Comparison of ENCODE assay signal across 19 cellular contexts in the genomic region with DNA sequence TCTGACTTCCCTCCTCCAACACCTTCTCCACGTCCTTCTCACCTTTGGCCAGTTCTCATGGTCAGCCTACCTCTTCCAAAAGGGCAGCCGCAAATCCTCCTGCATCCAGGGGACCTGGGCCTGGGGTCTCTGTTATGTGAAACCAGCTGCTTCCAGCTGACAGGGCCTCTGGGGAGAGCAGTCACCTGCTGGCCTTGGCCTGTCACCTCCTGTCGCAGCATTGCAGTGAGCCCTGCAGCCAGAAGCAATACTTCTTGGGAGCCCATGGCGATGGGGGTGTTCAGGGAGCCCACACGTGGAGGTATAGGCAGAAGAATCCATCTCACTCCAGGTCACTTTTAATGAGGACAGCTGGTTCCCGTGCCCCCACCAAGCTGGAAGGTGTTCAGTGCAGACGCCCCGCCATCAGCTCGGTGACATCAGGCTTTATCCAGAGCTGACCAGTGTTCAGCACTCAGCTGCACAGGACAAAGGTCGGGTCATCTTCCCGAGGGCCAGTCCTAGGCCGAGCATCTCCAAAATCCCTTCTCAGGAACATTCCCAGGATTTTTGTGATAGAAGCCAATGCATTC. TPM values are rescaled to one million over a fixed set of nuclear protein-coding genes. Genes with fewer than 3 reads are reported as not detected.
DNase-seq lines count a peak whose midpoint lies in the region; ATAC-seq and TF ChIP-seq lines count a peak whose summit lies in the region.
"Had no signal": no experiment of that assay in that cellular context is flagged by ENCODE, and none has a peak within 500 bp of the region (broad histone marks: within the 10 kb centered on the region; RNA-seq: fewer than 3 reads in every experiment).

No MANE protein-coding gene starts in this region.

- H3K4me3 Mint-ChIP-seq in T-helper 1 cell treated with Interleukin-12 subunit alpha and Interleukin-12 subunit beta and Interleukin-4 antibody, amounts not matched to agents 30 μg/mL and 1 μg/mL, for 36 hours: no peak overlapping the region
- H3K4me3 Mint-ChIP-seq in endodermal cell: no peak overlapping the region

- peak in 3 of 4 donors; percentile 9 to 66 (median 45) for ATAC-seq in right lobe of liver
- no peak for ATAC-seq in upper lobe of right lung
- no peak for ATAC-seq in GM18907 (IDR thresholded peaks at IDR 0.05; ENCODE audit: unreplicated experiment)
- ATAC-seq in HG03159 (IDR thresholded peaks at IDR 0.05; ENCODE audit: unreplicated experiment): no peak

- H3K4me1 Mint-ChIP-seq in T-helper 1 cell treated with Interleukin-12 subunit alpha and Interleukin-12 subunit beta and Interleukin-4 antibody, amounts not matched to agents 30 μg/mL and 1 μg/mL, for 36 hours (ENCODE audit: low read depth): no peaks in the 10 kb centered on the region
- H3K4me1 Mint-ChIP-seq in endodermal cell: peaks cover 11% of the 10 kb centered on the region

- H3K36me3 ChIP-seq in endodermal cell (ENCODE audit: control insufficient read depth, insufficient read depth, low read length): no peaks in the 10 kb centered on the region
- no peaks in the 10 kb centered on the region for H3K36me3 ChIP-seq in right lobe of liver
- no peaks in the 10 kb centered on the region for H3K36me3 ChIP-seq in upper lobe of right lung
- no peaks in the 10 kb centered on the region for H3K36me3 ChIP-seq in MM.1S (replicated peaks; ENCODE audit: insufficient read depth, low read length)
- H3K36me3 ChIP-seq: MG63, SJCRH30 had no signal

- H3K27me3 ChIP-seq in endodermal cell (ENCODE audit: control insufficient read depth, insufficient read depth, low read length, poor library complexity, severe bottlenecking): no peaks in the 10 kb centered on the region
- no peaks in the 10 kb centered on the region for H3K27me3 ChIP-seq in right lobe of liver
- H3K27me3 ChIP-seq in upper lobe of right lung: no peaks in the 10 kb centered on the region
- H3K27me3 ChIP-seq in MM.1S (replicated peaks; ENCODE audit: insufficient read depth, low read length): no peaks in the 10 kb centered on the region
- H3K27me3 ChIP-seq: MG63 had no signal

- no peaks in the 10 kb centered on the region for H3F3A ChIP-seq in MM.1S (ENCODE audit: insufficient read depth, low read length)

- no peaks in the 10 kb centered on the region for H3K79me2 ChIP-seq in MM.1S (ENCODE audit: low read length)

- TF ChIP-seq CTCF in endodermal cell (conservative IDR thresholded peaks at IDR 0.05) (no peak), right lobe of liver (IDR thresholded peaks at IDR 0.05) (no peak), upper lobe of right lung (IDR thresholded peaks at IDR 0.05) (no peak), MM.1S (IDR thresholded peaks at IDR 0.05; ENCODE audit: low read length) (no peak)

- no peaks in the 10 kb centered on the region for H3K9me3 Mint-ChIP-seq in T-helper 1 cell treated with Interleukin-12 subunit alpha and Interleukin-12 subunit beta and Interleukin-4 antibody, amounts not matched to agents 30 μg/mL and 1 μg/mL, for 36 hours
- H3K9me3 Mint-ChIP-seq in endodermal cell: no peaks in the 10 kb centered on the region

- H3K4me3 ChIP-seq in endodermal cell (ENCODE audit: low read length): no peak overlapping the region
- no peak overlapping the region for H3K4me3 ChIP-seq in right lobe of liver
- no peak overlapping the region for H3K4me3 ChIP-seq in upper lobe of right lung
- no peak overlapping the region for H3K4me3 ChIP-seq in MM.1S (ENCODE audit: low read length)
- H3K4me3 ChIP-seq: MG63, SJCRH30 had no signal

- peaks cover 3% of the 10 kb centered on the region for H3K27me3 Mint-ChIP-seq in T-helper 1 cell treated with Interleukin-12 subunit alpha and Interleukin-12 subunit beta and Interleukin-4 antibody, amounts not matched to agents 30 μg/mL and 1 μg/mL, for 36 hours (ENCODE audit: low read depth)
- H3K27me3 Mint-ChIP-seq in endodermal cell (ENCODE audit: insufficient read depth): no peaks in the 10 kb centered on the region

- H3K36me3 Mint-ChIP-seq in T-helper 1 cell treated with Interleukin-12 subunit alpha and Interleukin-12 subunit beta and Interleukin-4 antibody, amounts not matched to agents 30 μg/mL and 1 μg/mL, for 36 hours (ENCODE audit: low read depth): no peaks in the 10 kb centered on the region
- H3K36me3 Mint-ChIP-seq in endodermal cell (ENCODE audit: low read depth): no peaks in the 10 kb centered on the region

- H3K9me3 ChIP-seq in endodermal cell (ENCODE audit: control insufficient read depth, low read length) (no peaks in the 10 kb centered on the region), right lobe of liver (no peaks in the 10 kb centered on the region), upper lobe of right lung (no peaks in the 10 kb centered on the region), MM.1S (replicated peaks; ENCODE audit: insufficient read depth, low read length) (no peaks in the 10 kb centered on the region)
- H3K9me3 ChIP-seq: MG63, SJCRH30 had no signal

- WGBS in endodermal cell (ENCODE audit: insufficient coverage in 1 of 2, insufficient read length in 1 of 2), 2 experiments: 89 to 91% methylated on average over 9 to 12 of the region's 12 CpGs
- WGBS in right lobe of liver (ENCODE audit: insufficient coverage, low coverage, low lambda C conversion rate, missing lambda C conversion rate): 82% methylated on average over 2 of the region's 12 CpGs

- H3K9ac ChIP-seq in endodermal cell (ENCODE audit: extremely low read depth, low read length, poor library complexity, severe bottlenecking) (no peak overlapping the region), MM.1S (ENCODE audit: low read length) (no peak overlapping the region)

- peak overlapping the region; percentile 27 for H3K27ac Mint-ChIP-seq in T-helper 1 cell treated with Interleukin-12 subunit alpha and Interleukin-12 subunit beta and Interleukin-4 antibody, amounts not matched to agents 30 μg/mL and 1 μg/mL, for 36 hours
- no peak overlapping the region for H3K27ac Mint-ChIP-seq in endodermal cell

- no peaks in the 10 kb centered on the region for H3K9me2 ChIP-seq in MM.1S (replicated peaks; ENCODE audit: insufficient read depth, low read length)

- TF ChIP-seq POLR2A in right lobe of liver (IDR thresholded peaks at IDR 0.05): no peak

- H3K4me2 ChIP-seq in MM.1S (ENCODE audit: low read depth, low read length): no peak overlapping the region

- H2AFZ ChIP-seq in MM.1S (ENCODE audit: low read length): no peak overlapping the region

- DNase-seq in T-helper 1 cell (no peak), endodermal cell (peak; percentile 67), right lobe of liver (peak in 1 of 3 donors; percentile 58), upper lobe of right lung (peak; percentile 54), MM.1S (no peak)
- DNase-seq: DND-41, GDM1, MG63, NCI-H1105, NCI-H187, NCI-H2171, NCI-H774 had no signal

- H3K4me1 ChIP-seq in endodermal cell (ENCODE audit: control insufficient read depth, insufficient read depth, low read length) (no peaks in the 10 kb centered on the region), right lobe of liver (peaks cover 0 to 12% (median 4%) of the 10 kb centered on the region in 4 donors), upper lobe of right lung (peaks cover 6% of the 10 kb centered on the region), MM.1S (ENCODE audit: low read length) (no peaks in the 10 kb centered on the region)

- H3K27ac ChIP-seq in endodermal cell (ENCODE audit: low read depth, low read length) (no peak overlapping the region), right lobe of liver (no peak overlapping the region), upper lobe of right lung (no peak overlapping the region), MM.1S (ENCODE audit: low read length) (no peak overlapping the region)
- H3K27ac ChIP-seq: C4-2B, SJCRH30 had no signal

- intact Hi-C loops in right lobe of liver (cut with DNase I) (no loop called here), upper lobe of right lung (cut with DNase I) (no loop called here)

- H4K20me1 ChIP-seq in MM.1S (ENCODE audit: insufficient read depth, low read length): no peaks in the 10 kb centered on the region

RNA-seq across cellular contexts. Expression of a gene that starts 1.7 kb away (rescaled TPM):
- total RNA-seq in endodermal cell: not detected
- not detected for polyA plus RNA-seq in endodermal cell (2013, experiment 1 of 2)
- not detected for polyA plus RNA-seq in endodermal cell (2013, experiment 2 of 2)
- not detected for total RNA-seq in right lobe of liver
- total RNA-seq in upper lobe of right lung: not detected
- total RNA-seq: H1, NCI-H460, SJCRH30 had no signal
- polyA plus RNA-seq: H1 had no signal

RNA-seq across cellular contexts. Expression of a gene that starts 30.0 kb away (rescaled TPM):
- under 1 TPM; 0.42 to 0.44 TPM for total RNA-seq in endodermal cell
- polyA plus RNA-seq in endodermal cell (2013, experiment 1 of 2): 0.14 TPM
- polyA plus RNA-seq in endodermal cell (2013, experiment 2 of 2): 0.79 TPM
- total RNA-seq in right lobe of liver: 10 to 100 TPM in 2 of 6 experiments, 1 to 10 TPM in 2, under 1 TPM in 2; 0.26 to 13.8 (median 1.7) TPM
- total RNA-seq in upper lobe of right lung: 10.5 TPM
- total RNA-seq: SJCRH30 had no signal

Comparison
In these comparisons a context has a peak if more than half of its experiments do, and no peak if none do; other contexts are left out.
1. DNase-seq: peak in endodermal cell (single experiment) and upper lobe of right lung (single experiment); none in T-helper 1 cell (0 of 5) and MM.1S (single experiment).
2. ATAC-seq: peak in right lobe of liver (3 of 4); none in upper lobe of right lung (single experiment), GM18907 (single experiment) and HG03159 (single experiment).